ENCODE assay signal across 20 cellular contexts in the genomic region with DNA sequence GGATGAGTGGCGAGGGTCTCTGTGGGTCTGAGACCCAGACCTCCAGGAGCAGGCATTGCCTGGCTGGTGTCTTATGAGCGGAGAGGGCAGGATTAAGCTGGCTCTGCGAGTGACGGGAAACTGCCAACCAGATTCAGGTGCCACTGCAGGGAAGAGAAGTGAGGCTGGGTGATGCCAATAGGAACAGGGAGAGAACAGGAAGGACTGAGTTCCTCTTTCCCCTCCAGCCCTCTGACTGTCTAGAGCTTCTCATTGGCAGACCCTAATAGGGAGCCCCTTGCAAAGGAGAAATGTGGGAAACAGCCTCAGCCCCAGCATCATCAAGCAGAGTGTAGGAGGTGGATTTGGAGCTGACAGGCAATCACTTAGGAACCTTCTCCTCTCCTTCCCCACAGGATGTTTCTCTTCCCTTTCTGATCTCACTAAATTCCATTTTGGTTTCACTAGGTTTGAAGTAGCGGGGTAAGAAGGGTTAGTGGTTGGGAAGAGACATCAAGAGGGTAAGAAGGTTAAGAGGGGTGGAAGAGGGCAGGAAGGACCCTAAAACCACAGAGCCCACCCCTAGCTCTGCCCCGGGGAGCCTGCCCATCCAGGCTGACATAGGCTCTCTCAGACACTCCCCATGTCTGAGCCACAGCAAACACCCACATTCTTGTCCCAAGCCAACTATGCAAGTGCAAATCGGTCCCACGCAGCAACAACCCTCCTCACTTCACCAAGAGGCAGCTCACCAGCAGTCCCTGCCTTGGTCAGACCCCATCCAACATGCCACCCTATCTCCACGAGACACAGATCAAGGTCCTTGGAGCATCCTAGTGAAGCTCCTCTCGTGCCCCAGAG.
DNase-seq lines count a peak whose midpoint lies in the region; ATAC-seq, FAIRE-seq and TF ChIP-seq lines count a peak whose summit lies in the region.
"Had no signal": no experiment of that assay in that cellular context is flagged by ENCODE, and none has a peak within 500 bp of the region (broad histone marks: within the 10 kb centered on the region; RNA-seq: fewer than 3 reads in every experiment).

No MANE protein-coding gene starts in this region.

- no peaks in the 10 kb centered on the region for H3K27me3 ChIP-seq in bronchial epithelial cell (ENCODE audit: control insufficient read depth, insufficient read depth, low read length)
- H3K27me3 ChIP-seq in upper lobe of left lung, result no peaks in the 10 kb centered on the region
- H3K27me3 ChIP-seq: gastroesophageal sphincter had no signal

- no peak overlapping the region for H3K4me3 ChIP-seq in bronchial epithelial cell (ENCODE audit: low read depth, low read length)
- no peak overlapping the region for H3K4me3 ChIP-seq in upper lobe of left lung
- H3K4me3 ChIP-seq: esophagus squamous epithelium, gastroesophageal sphincter had no signal

- ATAC-seq in upper lobe of left lung (ENCODE audit: low FRiP score in 2 of 2) (peak; percentile 28 to 59), GM21423 (IDR thresholded peaks at IDR 0.05; ENCODE audit: unreplicated experiment) (no peak), esophagus mucosa (no peak)
- ATAC-seq: effector memory CD8-positive, alpha-beta T cell had no signal

- TF ChIP-seq POLR2A in upper lobe of left lung (IDR thresholded peaks at IDR 0.05), result no peak

- peak; percentile 21 for DNase-seq in stimulated activated CD4-positive, alpha-beta T cell treated with anti-CD3 and anti-CD28 coated beads, Interleukin-15, amount 100 ng/mL, for 24 hours
- DNase-seq in stimulated activated CD4-positive, alpha-beta T cell treated with anti-CD3 and anti-CD28 coated beads, Interleukin-1b, Interleukin-23, amount 100 ng/mL, for 48 hours, result no peak
- DNase-seq in MV-4-11 (lab: John Stamatoyannopoulos, UW), result peak; percentile 79
- no peak for DNase-seq in bronchial epithelial cell (ENCODE audit: low read depth)
- DNase-seq in upper lobe of left lung, result no peak
- no peak for DNase-seq in SW 1271 (lab: John Stamatoyannopoulos, UW)
- DNase-seq: activated naive CD4-positive, alpha-beta T cell treated with anti-CD3 and anti-CD28 coated beads, Interleukin-2, amount 50 U/mL, for 16 hours; COR-L47; effector memory CD8-positive, alpha-beta T cell; esophagus squamous epithelium; H9; kidney glomerular epithelial cell; NCI-H1417; NCI-H526 treated with DMSO at 0.1 percent for 48 hours; posterior cingulate gyrus; SHP77 had no signal

- TF ChIP-seq CTCF in bronchial epithelial cell (IDR thresholded peaks at IDR 0.05; ENCODE audit: insufficient read depth, low read length, severe bottlenecking), result no peak
- TF ChIP-seq CTCF in upper lobe of left lung (IDR thresholded peaks at IDR 0.05), result no peak

- WGBS in upper lobe of left lung, 2 donors, result 73 to 74% methylated on average over 10 of the region's 10 CpGs

- H3K36me3 ChIP-seq in bronchial epithelial cell (ENCODE audit: control insufficient read depth, insufficient read depth, low read length) (no peaks in the 10 kb centered on the region), upper lobe of left lung (no peaks in the 10 kb centered on the region)
- H3K36me3 ChIP-seq: esophagus squamous epithelium, gastroesophageal sphincter had no signal

- TF ChIP-seq EP300 in upper lobe of left lung (IDR thresholded peaks at IDR 0.05), result no peak

- FAIRE-seq in bronchial epithelial cell (lab: Jason Lieb, UNC), result peak; percentile 95
- FAIRE-seq: HTR-8/SVneo had no signal

- H3K27ac ChIP-seq in upper lobe of left lung, result no peak overlapping the region
- H3K27ac ChIP-seq: esophagus squamous epithelium had no signal

- H3K9me3 ChIP-seq in upper lobe of left lung, result no peaks in the 10 kb centered on the region
- H3K9me3 ChIP-seq: esophagus squamous epithelium, gastroesophageal sphincter had no signal

- peaks cover 0 to 11% (median 1%) of the 10 kb centered on the region in 4 donors for H3K4me1 ChIP-seq in upper lobe of left lung
- H3K4me1 ChIP-seq: esophagus squamous epithelium had no signal

Comparison
In these comparisons a context has a peak if more than half of its experiments do, and no peak if none do; other contexts are left out.
1. DNase-seq: peak in stimulated activated CD4-positive, alpha-beta T cell treated with anti-CD3 and anti-CD28 coated beads, Interleukin-15, amount 100 ng/mL, for 24 hours (single experiment) and MV-4-11 (single experiment); none in stimulated activated CD4-positive, alpha-beta T cell treated with anti-CD3 and anti-CD28 coated beads, Interleukin-1b, Interleukin-23, amount 100 ng/mL, for 48 hours (single experiment), bronchial epithelial cell (single experiment), upper lobe of left lung (0 of 2) and SW 1271 (0 of 2).
2. ATAC-seq: peak in upper lobe of left lung (2 of 2); none in GM21423 (single experiment) and esophagus mucosa (single experiment).